Comparison of ENCODE assay signal across 9 cellular contexts in the genomic region with DNA sequence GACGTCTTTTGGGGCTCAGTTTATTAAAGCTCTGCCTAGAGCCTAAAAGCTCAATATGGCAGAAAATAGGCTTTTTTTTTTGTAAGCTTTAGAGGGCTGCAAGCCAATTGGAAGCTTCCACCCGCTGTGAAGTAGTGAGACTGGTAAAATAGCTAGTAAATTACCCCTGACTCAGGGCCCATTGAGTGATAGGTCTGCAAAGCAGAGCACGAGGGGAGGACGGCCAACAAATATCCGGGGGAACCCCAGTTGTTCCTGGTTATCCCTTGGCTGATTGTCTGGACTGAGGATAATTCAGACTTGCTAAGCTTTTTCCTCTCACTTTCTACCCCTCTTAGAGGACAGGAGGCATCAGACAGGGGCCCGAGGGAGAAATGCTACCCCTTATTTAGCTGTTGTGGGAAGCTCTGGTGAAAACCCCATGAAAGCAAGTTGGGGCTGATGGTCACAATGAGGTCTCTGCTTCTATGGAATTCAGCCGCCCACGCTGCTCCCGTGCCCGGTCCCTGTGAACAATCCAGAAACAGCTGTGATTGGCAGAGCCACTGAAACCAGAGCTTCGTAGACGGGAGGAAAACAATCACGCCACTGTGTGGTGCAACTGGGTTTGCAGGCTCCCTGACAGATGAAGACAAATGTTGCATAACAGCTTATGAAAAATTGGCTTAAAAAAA.
DNase-seq lines count a peak whose midpoint lies in the region; ATAC-seq and TF ChIP-seq lines count a peak whose summit lies in the region.
"Had no signal": no experiment of that assay in that cellular context is flagged by ENCODE, and none has a peak within 500 bp of the region (broad histone marks: within the 10 kb centered on the region; RNA-seq: fewer than 3 reads in every experiment).

No MANE protein-coding gene starts in this region.

- no peaks in the 10 kb centered on the region for H3K9me3 Mint-ChIP-seq in effector memory CD8-positive, alpha-beta T cell
- H3K9me3 Mint-ChIP-seq: IgD-negative memory B cell had no signal

- no peaks in the 10 kb centered on the region for H3K36me3 Mint-ChIP-seq in effector memory CD8-positive, alpha-beta T cell (ENCODE audit: insufficient read depth)

- H3K27me3 ChIP-seq in subcutaneous abdominal adipose tissue (ENCODE audit: control insufficient read depth in 5 of 5, insufficient read depth in 4 of 5, low read length in 5 of 5), result no peaks in the 10 kb centered on the region

- ATAC-seq in effector memory CD8-positive, alpha-beta T cell (replicated peaks), result no peak

- DNase-seq in GM04504 (ENCODE audit: low read depth), result peak; percentile 78
- DNase-seq in NCI-H510A (lab: John Stamatoyannopoulos, UW), result peak; percentile 39
- DNase-seq in choroid plexus epithelial cell (ENCODE audit: low read depth), result peak; percentile 96
- peak; percentile 94 for DNase-seq in left kidney (ENCODE audit: low read depth, low spot score)
- DNase-seq in effector memory CD8-positive, alpha-beta T cell, result no peak
- DNase-seq in stimulated activated CD4-positive, alpha-beta T cell treated with anti-CD3 and anti-CD28 coated beads, Interleukin-4, amount 100 ng/mL, for 24 hours, result no peak
- DNase-seq in T-helper 1 cell, result no peak

- peak overlapping the region in 3 of 5 donors; percentile 16 to 64 (median 16) for H3K9ac ChIP-seq in subcutaneous abdominal adipose tissue (ENCODE audit: low read length in 5 of 5)

- peak overlapping the region; percentile 36 for H3K4me3 ChIP-seq in choroid plexus epithelial cell (ENCODE audit: low read depth, low read length)
- H3K4me3 ChIP-seq in subcutaneous abdominal adipose tissue (ENCODE audit: low read depth in 1 of 5, low read length in 5 of 5), result peak overlapping the region; percentile 21 to 53 (median 37)

- no peak overlapping the region for H3K27ac Mint-ChIP-seq in effector memory CD8-positive, alpha-beta T cell
- H3K27ac Mint-ChIP-seq: IgD-negative memory B cell had no signal

- TF ChIP-seq CTCF in choroid plexus epithelial cell (conservative IDR thresholded peaks at IDR 0.05; ENCODE audit: low read depth, low read length), result peak; percentile 79

- H3K9me3 ChIP-seq in subcutaneous abdominal adipose tissue (ENCODE audit: control insufficient read depth in 5 of 5, low read length in 5 of 5), result no peaks in the 10 kb centered on the region

- H3K4me3 Mint-ChIP-seq in effector memory CD8-positive, alpha-beta T cell, result no peak overlapping the region
- H3K4me3 Mint-ChIP-seq: IgD-negative memory B cell had no signal

- H3K4me1 Mint-ChIP-seq in effector memory CD8-positive, alpha-beta T cell (ENCODE audit: low read depth in 2 of 2), result no peaks in the 10 kb centered on the region

- H3K27me3 Mint-ChIP-seq in effector memory CD8-positive, alpha-beta T cell, result peaks cover 4 to 23% of the 10 kb centered on the region in 2 donors

- no peaks in the 10 kb centered on the region for H3K36me3 ChIP-seq in subcutaneous abdominal adipose tissue (ENCODE audit: control insufficient read depth in 5 of 5, insufficient read depth in 5 of 5, low read length in 5 of 5)

- peaks cover 8 to 33% (median 21%) of the 10 kb centered on the region in 5 donors for H3K4me1 ChIP-seq in subcutaneous abdominal adipose tissue (ENCODE audit: control insufficient read depth in 5 of 5, insufficient read depth in 5 of 5, low read length in 5 of 5)

- H3K27ac ChIP-seq in subcutaneous abdominal adipose tissue (ENCODE audit: low read depth, low read length), result peak overlapping the region; percentile 88

Comparison
In these comparisons a context has a peak if more than half of its experiments do, and no peak if none do; other contexts are left out.
1. DNase-seq: peak in GM04504 (single experiment), NCI-H510A (single experiment), choroid plexus epithelial cell (single experiment) and left kidney (single experiment); none in effector memory CD8-positive, alpha-beta T cell (0 of 3), stimulated activated CD4-positive, alpha-beta T cell treated with anti-CD3 and anti-CD28 coated beads, Interleukin-4, amount 100 ng/mL, for 24 hours (single experiment) and T-helper 1 cell (0 of 5).